In the genomic region with DNA sequence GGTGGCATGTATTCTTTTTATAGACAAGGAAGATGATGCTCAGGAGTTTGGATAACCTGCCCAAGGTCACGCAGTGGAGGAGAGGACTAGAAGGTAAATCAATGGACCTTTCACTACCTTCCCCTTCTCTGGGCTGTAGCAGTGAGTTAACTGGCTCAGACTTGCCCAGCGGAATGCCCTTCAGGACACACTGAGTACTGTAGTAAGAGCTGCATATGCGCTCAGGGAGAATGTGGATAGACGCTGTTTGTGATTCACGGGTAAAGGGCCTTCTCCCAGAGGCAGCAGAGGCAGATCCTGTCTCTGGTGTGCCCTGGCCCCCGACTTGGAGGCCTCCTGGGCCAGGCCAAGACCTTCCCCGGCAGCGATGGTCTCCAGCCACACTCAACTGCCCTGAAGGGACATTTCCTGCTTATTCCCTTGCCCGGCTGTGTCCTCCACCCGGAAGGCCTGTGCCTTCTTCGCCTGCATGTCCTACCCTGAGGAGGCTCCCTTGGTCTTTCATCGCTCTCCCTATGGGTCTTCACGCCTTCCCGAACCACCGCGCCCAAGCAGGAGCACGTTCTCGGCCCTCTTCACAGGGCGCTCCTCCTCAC, we compare ENCODE assay signal across 17 cellular contexts. TPM values are rescaled to one million over a fixed set of nuclear protein-coding genes. Genes with fewer than 3 reads are reported as not detected.
DNase-seq lines count a peak whose midpoint lies in the region; ATAC-seq and TF ChIP-seq lines count a peak whose summit lies in the region.
"Had no signal": no experiment of that assay in that cellular context is flagged by ENCODE, and none has a peak within 500 bp of the region (broad histone marks: within the 10 kb centered on the region; RNA-seq: fewer than 3 reads in every experiment).

No MANE protein-coding gene starts in this region.

- H3K4me1 Mint-ChIP-seq in activated T-helper 2 cell treated with anti-CD3 and anti-CD28 coated beads, Interferon-gamma antibody, Interleukin-2, Interleukin-4, amounts not matched to agents 10 μg/mL and 5 μg/mL and 100 μg/mL, durations not matched to agents 14 hours and 24 hours and 36 hours (ENCODE audit: low read depth): peaks cover 31% of the 10 kb centered on the region
- H3K4me1 Mint-ChIP-seq in naive B cell: peaks cover 20 to 42% (median 21%) of the 10 kb centered on the region in 3 donors

- TF ChIP-seq CTCF in GM12873 (IDR thresholded peaks at IDR 0.05; ENCODE audit: insufficient read depth, low read depth, low read length, missing control alignments): peak; percentile 22

- no peak for ATAC-seq in naive B cell (ENCODE audit: low read depth in 2 of 2)
- ATAC-seq: heart right ventricle, K562, Right ventricle myocardium inferior had no signal

- intact Hi-C loops in activated T-helper 2 cell treated with anti-CD3 and anti-CD28 coated beads, Interferon-gamma antibody, Interleukin-2, Interleukin-4, amounts not matched to agents 10 μg/mL and 5 μg/mL and 100 μg/mL, durations not matched to agents 14 hours and 24 hours and 36 hours (cut with micrococcal nuclease): no loop called here

- H3K4me3 Mint-ChIP-seq in activated T-helper 2 cell treated with anti-CD3 and anti-CD28 coated beads, Interferon-gamma antibody, Interleukin-2, Interleukin-4, amounts not matched to agents 10 μg/mL and 5 μg/mL and 100 μg/mL, durations not matched to agents 14 hours and 24 hours and 36 hours (ENCODE audit: low read depth): peak overlapping the region; percentile 79
- peak overlapping the region; percentile 62 to 92 (median 84) for H3K4me3 Mint-ChIP-seq in naive B cell

- H3K9me3 Mint-ChIP-seq in activated T-helper 2 cell treated with anti-CD3 and anti-CD28 coated beads, Interferon-gamma antibody, Interleukin-2, Interleukin-4, amounts not matched to agents 10 μg/mL and 5 μg/mL and 100 μg/mL, durations not matched to agents 14 hours and 24 hours and 36 hours: no peaks in the 10 kb centered on the region
- H3K9me3 Mint-ChIP-seq in naive B cell: no peaks in the 10 kb centered on the region

- DNase-seq in DMS53 (lab: John Stamatoyannopoulos, UW): peak; percentile 22
- DNase-seq in DMS53 treated with DMSO at 0.1 percent for 48 hours (lab: John Stamatoyannopoulos, UW; ENCODE audit: unreplicated experiment): no peak
- no peak for DNase-seq in activated T-helper 2 cell treated with anti-CD3 and anti-CD28 coated beads, Interferon-gamma antibody, Interleukin-2, Interleukin-4, amounts not matched to agents 10 μg/mL and 5 μg/mL and 100 μg/mL, durations not matched to agents 14 hours and 24 hours and 36 hours (ENCODE audit: low spot score)
- DNase-seq in naive B cell: no peak
- DNase-seq in NCI-H2029 treated with DMSO at 0.1 percent for 48 hours (lab: John Stamatoyannopoulos, UW): no peak
- DNase-seq in central memory CD4-positive, alpha-beta T cell: no peak
- no peak for DNase-seq in globus pallidus (ENCODE audit: low spot score)
- DNase-seq: 8988T; heart right ventricle; left ventricle myocardium inferior; NCI-H187; NCI-H82; stimulated activated CD4-positive, alpha-beta T cell treated with anti-CD3 and anti-CD28 coated beads, Interleukin-12 subunit alpha, Interleukin-12 subunit beta, amount 100 ng/mL, for 4 hours had no signal

- H3K27ac Mint-ChIP-seq in activated T-helper 2 cell treated with anti-CD3 and anti-CD28 coated beads, Interferon-gamma antibody, Interleukin-2, Interleukin-4, amounts not matched to agents 10 μg/mL and 5 μg/mL and 100 μg/mL, durations not matched to agents 14 hours and 24 hours and 36 hours: no peak overlapping the region
- peak overlapping the region in 5 of 6 donors; percentile 60 to 79 (median 75) for H3K27ac Mint-ChIP-seq in naive B cell

- no peaks in the 10 kb centered on the region for H3K27me3 Mint-ChIP-seq in activated T-helper 2 cell treated with anti-CD3 and anti-CD28 coated beads, Interferon-gamma antibody, Interleukin-2, Interleukin-4, amounts not matched to agents 10 μg/mL and 5 μg/mL and 100 μg/mL, durations not matched to agents 14 hours and 24 hours and 36 hours (ENCODE audit: low read depth)
- H3K27me3 Mint-ChIP-seq in naive B cell: no peaks in the 10 kb centered on the region

- peaks cover 28% of the 10 kb centered on the region for H3K36me3 Mint-ChIP-seq in activated T-helper 2 cell treated with anti-CD3 and anti-CD28 coated beads, Interferon-gamma antibody, Interleukin-2, Interleukin-4, amounts not matched to agents 10 μg/mL and 5 μg/mL and 100 μg/mL, durations not matched to agents 14 hours and 24 hours and 36 hours (ENCODE audit: low read depth)
- peaks cover 0 to 10% of the 10 kb centered on the region in 2 donors for H3K36me3 Mint-ChIP-seq in naive B cell

RNA-seq across cellular contexts. Expression of a gene that starts 1.9 kb away (rescaled TPM):
- total RNA-seq in activated T-helper 2 cell treated with anti-CD3 and anti-CD28 coated beads, Interferon-gamma antibody, Interleukin-2, Interleukin-4, amounts not matched to agents 10 μg/mL and 5 μg/mL and 100 μg/mL, durations not matched to agents 14 hours and 24 hours and 36 hours: 360 and 371 TPM in 2 replicates
- 100 to 1,000 TPM; 127 to 347 (median 205) TPM for polyA plus RNA-seq in naive B cell (ENCODE audit: low read depth in 6 of 6)
- polyA plus RNA-seq: cardiac muscle cell had no signal
